Comparison of ENCODE assay signal across 13 cellular contexts in genomic region chr11:48096588-48097525, GRCh38.
A peak's percentile ranks its signal among the peaks of the same experiment; 100 is the strongest.
DNase-seq lines count a peak whose midpoint lies in the region; FAIRE-seq and TF ChIP-seq lines count a peak whose summit lies in the region.
"Had no signal": no experiment of that assay in that cellular context is flagged by ENCODE, and none has a peak within 500 bp of the region (broad histone marks: within the 10 kb centered on the region; RNA-seq: fewer than 3 reads in every experiment).

No MANE protein-coding gene starts in this region.

- H4K5ac ChIP-seq in H1 (ENCODE audit: insufficient read length, low read depth, low read length) = no peak overlapping the region

- H3K14ac ChIP-seq in H1 (ENCODE audit: insufficient read length) (no peak overlapping the region), trophoblast cell (ENCODE audit: low read length) (no peak overlapping the region)

- POLR2A ChIA-PET in H1 (lab: Charles Lee; ENCODE audit: partially characterized antibody) = interaction anchor here (0.7 to 1.7 kb wide), 3 partner anchors 8 to 117 kb away, joined by 3 to 5 read pairs (median 3); partner anchors contain the start of gene PTPRJ

- H3K9ac ChIP-seq in H1 (replicated peaks in 1 of 4; ENCODE audit: extremely low read depth in 1 of 4, low read depth in 3 of 4, low read length in 3 of 4) (no peak overlapping the region), trophoblast cell (ENCODE audit: low read length) (no peak overlapping the region)

- H3K79me1 ChIP-seq in H1 (ENCODE audit: low read depth, low read length) = peaks cover 7% of the 10 kb centered on the region; the same call in 1 of the 2 replicates
- peaks cover 3% of the 10 kb centered on the region for H3K79me1 ChIP-seq in trophoblast cell (ENCODE audit: low read length)

- peak in 1 of 2 experiments; percentile 43; a peak in 1 of 4 replicates for TF ChIP-seq RAD21 in H1 (IDR thresholded peaks at IDR 0.05 in 1 of 2, conservative IDR thresholded peaks at IDR 0.05 in 1 of 2; ENCODE audit: low read depth in 2 of 2, low read length in 2 of 2)

- H3K79me2 ChIP-seq in H1 (ENCODE audit: control insufficient read depth in 1 of 2, insufficient read depth in 2 of 2, low read length in 2 of 2) (peaks cover 0 to 9% of the 10 kb centered on the region in 2 experiments; a peak in 2 of 4 replicates), trophoblast cell (ENCODE audit: control insufficient read depth, insufficient read depth, low read length, poor library complexity) (no peaks in the 10 kb centered on the region)

- H3K27me3 ChIP-seq in H1 (replicated peaks in 1 of 4; ENCODE audit: control insufficient read depth in 3 of 4, extremely low read depth in 1 of 4, insufficient read depth in 3 of 4, low read length in 3 of 4) = no peaks in the 10 kb centered on the region
- H3K27me3 ChIP-seq in trophoblast cell (ENCODE audit: insufficient read depth, low read length) = no peaks in the 10 kb centered on the region
- H3K27me3 ChIP-seq in effector memory CD4-positive, alpha-beta T cell (replicated peaks; ENCODE audit: control insufficient read depth, insufficient read depth, low read length, poor library complexity, severe bottlenecking) = no peaks in the 10 kb centered on the region
- H3K27me3 ChIP-seq: heart right ventricle had no signal

- H3K18ac ChIP-seq in H1 (ENCODE audit: extremely low read depth, low read length) = 0 out of 2 replicates have a peak overlapping the region, but pooled peaks have one; percentile 14
- no peak overlapping the region for H3K18ac ChIP-seq in trophoblast cell (ENCODE audit: low read length)

- H2BK20ac ChIP-seq in H1 (ENCODE audit: low read length) = peak overlapping the region; percentile 88; the same call in 1 of the 2 replicates

- peak overlapping the region; percentile 88 for H2AK5ac ChIP-seq in H1 (ENCODE audit: low read depth, low read length)
- no peak overlapping the region for H2AK5ac ChIP-seq in trophoblast cell (ENCODE audit: low read length)

- H4K91ac ChIP-seq in H1 (replicated peaks; ENCODE audit: insufficient read length, low read length) (no peak overlapping the region), trophoblast cell (ENCODE audit: low read depth, low read length) (no peak overlapping the region)

- peak overlapping the region; percentile 17; the same call in 1 of the 2 replicates for H3K27ac ChIP-seq in H1 (ENCODE audit: low read depth, low read length)
- no peak overlapping the region for H3K27ac ChIP-seq in trophoblast cell (ENCODE audit: low read depth, low read length)
- no peak overlapping the region for H3K27ac ChIP-seq in effector memory CD4-positive, alpha-beta T cell (ENCODE audit: insufficient read depth, low read length, poor library complexity, severe bottlenecking)
- H3K27ac ChIP-seq: heart right ventricle had no signal

- DNase-seq in SIG-M5 treated with dmso at 0.1 percent for 504 hours (lab: John Stamatoyannopoulos, UW; ENCODE audit: unreplicated experiment) (peak; percentile 44), SIG-M5 (lab: John Stamatoyannopoulos, UW) (no peak), SW480 (ENCODE audit: low spot score) (peak; percentile 40), H1 (ENCODE audit: low read depth in 1 of 2, low spot score in 2 of 2) (peak in 1 of 2 experiments; percentile 52), trophoblast cell (peak; percentile 77 to 93), mesenteric fat pad (ENCODE audit: low spot score) (no peak), AG08395 (ENCODE audit: low spot score) (no peak)
- DNase-seq in effector memory CD4-positive, alpha-beta T cell = no peak
- DNase-seq: 8988T; dermis blood vessel endothelial cell; heart right ventricle; NCI-H446 treated with DMSO at 0.1 percent for 48 hours; stimulated activated naive CD4-positive, alpha-beta T cell had no signal

- 61% methylated on average over 6 of the region's 6 CpGs; no CpG with 5 or more reads in 1 of the 2 experiments for WGBS in H1 (ENCODE audit: extremely low coverage in 1 of 2, insufficient coverage in 1 of 2, insufficient read length in 1 of 2, insufficient replicate concordance in 2 of 2, low coverage in 1 of 2, low lambda C conversion rate in 2 of 2, missing lambda C conversion rate in 1 of 2), 2 experiments
- no CpG with 5 or more reads among the region's 6 CpGs for WGBS in trophoblast cell (ENCODE audit: extremely low coverage, insufficient coverage, insufficient read length)

- H3K36me3 ChIP-seq in H1 (ENCODE audit: control insufficient read depth in 2 of 4, insufficient read depth in 4 of 4, low read length in 3 of 4) = no peaks in the 10 kb centered on the region
- H3K36me3 ChIP-seq in trophoblast cell (ENCODE audit: control insufficient read depth in 1 of 2, insufficient read depth in 2 of 2, low read length in 2 of 2) = no peaks in the 10 kb centered on the region
- no peaks in the 10 kb centered on the region for H3K36me3 ChIP-seq in effector memory CD4-positive, alpha-beta T cell (ENCODE audit: control insufficient read depth, insufficient read depth, low read length)
- H3K36me3 ChIP-seq: heart right ventricle had no signal

- TF ChIP-seq EP300 in H1 (IDR thresholded peaks at IDR 0.05; ENCODE audit: borderline replicate concordance in 1 of 2, low read depth in 2 of 2, low read length in 2 of 2) = no peak

- H3K23me2 ChIP-seq in H1 (ENCODE audit: low read depth, low read length) = no peaks in the 10 kb centered on the region

- H3K9me3 ChIP-seq in H1 (ENCODE audit: insufficient read depth in 2 of 2, low read depth in 1 of 2, low read length in 1 of 2) = no peaks in the 10 kb centered on the region
- no peaks in the 10 kb centered on the region for H3K9me3 ChIP-seq in trophoblast cell (ENCODE audit: insufficient read depth, low read depth, low read length)
- no peaks in the 10 kb centered on the region for H3K9me3 ChIP-seq in effector memory CD4-positive, alpha-beta T cell (ENCODE audit: control insufficient read depth, low read length)
- H3K9me3 ChIP-seq: heart right ventricle had no signal

- peak overlapping the region; percentile 77 for H2BK12ac ChIP-seq in H1 (ENCODE audit: low read depth, low read length)
- no peak overlapping the region for H2BK12ac ChIP-seq in trophoblast cell (ENCODE audit: low read length)

- peak in 2 of 3 experiments; percentile 43 to 44; a peak in 2 of 4 replicates for TF ChIP-seq CTCF in H1 (IDR thresholded peaks at IDR 0.05; ENCODE audit: control extremely low read depth in 1 of 3, insufficient read depth in 1 of 3, low read depth in 1 of 3, low read length in 3 of 3)

- H3K4ac ChIP-seq in H1 (replicated peaks; ENCODE audit: insufficient read length, low read depth, low read length) (no peak overlapping the region), trophoblast cell (ENCODE audit: low read depth, low read length) (no peak overlapping the region)

- FAIRE-seq in H1 (lab: Jason Lieb, UNC) = no peak

- H4K12ac ChIP-seq in trophoblast cell (ENCODE audit: low read depth, low read length) = no peak overlapping the region

- H2BK5ac ChIP-seq in H1 (ENCODE audit: low read depth, low read length) (peak overlapping the region; percentile 63), trophoblast cell (ENCODE audit: low read depth, low read length, poor library complexity) (no peak overlapping the region)

- peak overlapping the region in 1 of 2 experiments; percentile 9; a peak in 2 of 4 replicates for H3K4me2 ChIP-seq in H1 (ENCODE audit: insufficient read depth in 1 of 2, low read depth in 2 of 2, low read length in 2 of 2)
- H3K4me2 ChIP-seq in trophoblast cell (ENCODE audit: low read length) = no peak overlapping the region

- H3K23ac ChIP-seq in H1 (ENCODE audit: insufficient read length) = no peak overlapping the region
- H3K23ac ChIP-seq in trophoblast cell (ENCODE audit: low read length) = no peak overlapping the region

- no peak overlapping the region for H2AFZ ChIP-seq in H1 (ENCODE audit: low read length)
- H2AFZ ChIP-seq in trophoblast cell (ENCODE audit: insufficient read depth, low read length, poor library complexity) = no peak overlapping the region

- H3K4me1 ChIP-seq in H1 (replicated peaks in 1 of 4; ENCODE audit: control insufficient read depth in 3 of 4, insufficient read depth in 4 of 4, low read length in 3 of 4) (peaks cover 0 to 17% (median 14%) of the 10 kb centered on the region in 4 experiments; a peak in 6 of 7 replicates), trophoblast cell (ENCODE audit: control insufficient read depth in 1 of 2, insufficient read depth in 2 of 2, low read length in 2 of 2) (peaks cover 5 to 20% of the 10 kb centered on the region in 2 experiments)
- H3K4me1 ChIP-seq in effector memory CD4-positive, alpha-beta T cell (ENCODE audit: control insufficient read depth, insufficient read depth, low read length, poor library complexity, severe bottlenecking) = no peaks in the 10 kb centered on the region

- H2BK120ac ChIP-seq in H1 (replicated peaks; ENCODE audit: low read depth, low read length) (no peak overlapping the region), trophoblast cell (ENCODE audit: insufficient read depth, low read length, poor library complexity) (no peak overlapping the region)

- H3K4me3 ChIP-seq in H1 (ENCODE audit: extremely low read depth in 1 of 4, insufficient read depth in 2 of 4, low read depth in 3 of 4, low read length in 4 of 4) = no peak overlapping the region
- no peak overlapping the region for H3K4me3 ChIP-seq in trophoblast cell (ENCODE audit: low read depth, low read length)
- H3K4me3 ChIP-seq in effector memory CD4-positive, alpha-beta T cell (ENCODE audit: insufficient read depth, low read depth, low read length, poor library complexity, severe bottlenecking) = no peak overlapping the region
- H3K4me3 ChIP-seq: heart right ventricle had no signal

- TF ChIP-seq POLR2A in H1 (IDR thresholded peaks at IDR 0.05; ENCODE audit: control extremely low read depth in 1 of 2, low read depth in 2 of 2, low read length in 2 of 2) = no peak

- CTCF ChIA-PET in H1 (lab: Charles Lee; ENCODE audit: partially characterized antibody) = interaction anchor here (0.6 to 5.3 kb wide), 11 partner anchors 9 to 177 kb away, joined by 3 to 34 read pairs (median 3); no protein-coding TSS in a partner anchor

- H3K56ac ChIP-seq in H1 (replicated peaks; ENCODE audit: insufficient read length, low read depth, low read length) = no peak overlapping the region

- H4K8ac ChIP-seq in H1 (ENCODE audit: extremely low read depth, insufficient read depth, low read length) = no peak overlapping the region
- H4K8ac ChIP-seq in trophoblast cell (ENCODE audit: low read depth, low read length) = peak overlapping the region; percentile 24

- H4K20me1 ChIP-seq in H1 (replicated peaks in 1 of 2; ENCODE audit: control insufficient read depth in 1 of 2, insufficient read depth in 2 of 2, low read length in 2 of 2) = no peaks in the 10 kb centered on the region

- H2BK15ac ChIP-seq in H1 (ENCODE audit: low read length) = no peak overlapping the region

TF ChIP-seq in H1, 55 proteins besides CTCF, POLR2A, EP300 and RAD21 (continues in another document):
- TF ChIP-seq SP2 (IDR thresholded peaks at IDR 0.05; ENCODE audit: low read length) = no peak
- no peak for TF ChIP-seq CBX5 (IDR thresholded peaks at IDR 0.05; ENCODE audit: low read depth, low read length)
- TF ChIP-seq SRF (IDR thresholded peaks at IDR 0.05; ENCODE audit: low read depth, low read length) = no peak
- TF ChIP-seq MAX (IDR thresholded peaks at IDR 0.05) = peak; percentile 12; the same call in 1 of the 2 replicates

Comparison
In these comparisons a context has a peak if more than half of its experiments do, and no peak if none do; other contexts are left out.
1. DNase-seq: peak in SIG-M5 treated with dmso at 0.1 percent for 504 hours (single experiment), SW480 (single experiment) and trophoblast cell (2 of 2); none in SIG-M5 (single experiment), mesenteric fat pad (single experiment), AG08395 (single experiment) and effector memory CD4-positive, alpha-beta T cell (0 of 3).